Comparison of ENCODE assay signal across 18 cellular contexts in genomic region chr2:69592511-69592910, GRCh38.
"Had no signal": no experiment of that assay in that cellular context is flagged by ENCODE, and none has a peak within 500 bp of the region (broad histone marks: within the 10 kb centered on the region; RNA-seq: fewer than 3 reads in every experiment).

No MANE protein-coding gene starts in this region.

- H3K27ac Mint-ChIP-seq: type B pancreatic cell, WTC11 had no signal

- H3K9me3 ChIP-seq: esophagus squamous epithelium had no signal

- H3K27me3 ChIP-seq: cardiac muscle cell, esophagus squamous epithelium, hepatocyte had no signal

- DNase-seq: activated CD4-positive, alpha-beta T cell treated with anti-CD3 and anti-CD28 coated beads for 4 hours; activated CD8-positive, alpha-beta memory T cell treated with anti-CD3 and anti-CD28 coated beads for 24 hours; activated CD8-positive, alpha-beta memory T cell treated with anti-CD3 and anti-CD28 coated beads, Interleukin-2, amount 50 U/mL, for 48 hours; amygdala; dermis blood vessel endothelial cell; effector memory CD4-positive, alpha-beta T cell; esophagus squamous epithelium; islet precursor cell; stimulated activated CD4-positive, alpha-beta T cell treated with anti-CD3 and anti-CD28 coated beads, Interleukin-12 subunit alpha, Interleukin-12 subunit beta, amount 100 ng/mL, for 4 hours; stimulated activated CD4-positive, alpha-beta T cell treated with anti-CD3 and anti-CD28 coated beads, Interleukin-1b, Interleukin-23, amount 100 ng/mL, for 48 hours; stimulated activated naive CD8-positive, alpha-beta T cell treated with anti-CD3 and anti-CD28 coated beads, Interleukin-15, Interleukin-2, amounts not matched to agents 100 U/mL and 50 U/mL, for 24 hours had no signal

- ATAC-seq: stimulated activated naive CD8-positive, alpha-beta T cell treated with anti-CD3 and anti-CD28 coated beads, Interleukin-15, Interleukin-2, amounts not matched to agents 100 U/mL and 50 U/mL, for 24 hours; WTC11 had no signal

- H3K27ac ChIP-seq: cardiac muscle cell, esophagus squamous epithelium, hepatocyte, SK-N-MC had no signal

- H3K36me3 ChIP-seq: cardiac muscle cell, esophagus squamous epithelium had no signal

- H3K27me3 Mint-ChIP-seq: type B pancreatic cell had no signal

- H3K4me3 Mint-ChIP-seq: neural crest cell, type B pancreatic cell, WTC11 had no signal

- H3K9me3 Mint-ChIP-seq: type B pancreatic cell, WTC11 had no signal

- H3K36me3 Mint-ChIP-seq: type B pancreatic cell, WTC11 had no signal

- H3K4me3 ChIP-seq: cardiac muscle cell, esophagus squamous epithelium, hepatocyte, lung, SK-N-MC had no signal
